ENCODE assay signal across 9 cellular contexts in genomic region chr2:38074047-38074774, GRCh38. TPM values are rescaled to one million over a fixed set of nuclear protein-coding genes. Genes with fewer than 3 reads are reported as not detected.
DNase-seq lines count a peak whose midpoint lies in the region; ATAC-seq, FAIRE-seq and TF ChIP-seq lines count a peak whose summit lies in the region.
"Had no signal": no experiment of that assay in that cellular context is flagged by ENCODE, and none has a peak within 500 bp of the region (broad histone marks: within the 10 kb centered on the region; RNA-seq: fewer than 3 reads in every experiment).

No MANE protein-coding gene starts in this region.

- H4K20me1 ChIP-seq in astrocyte (ENCODE audit: insufficient read depth, low read length) (peaks cover 17% of the 10 kb centered on the region), keratinocyte (ENCODE audit: control insufficient read depth, extremely low read depth, insufficient read depth, low read length) (no peaks in the 10 kb centered on the region)

- H3K4me3 ChIP-seq in astrocyte (ENCODE audit: insufficient read depth, low read depth, low read length) (peak overlapping the region; percentile 41), keratinocyte (ENCODE audit: control insufficient read depth in 2 of 3, extremely low read depth in 1 of 3, insufficient read depth in 2 of 3, low read depth in 1 of 3, low read length in 3 of 3) (peak overlapping the region in 2 of 3 experiments; percentile 25 to 42)

- H2AFZ ChIP-seq in astrocyte (ENCODE audit: low read depth, low read length) (peak overlapping the region; percentile 59), keratinocyte (ENCODE audit: control insufficient read depth, low read length) (no peak overlapping the region)

- H3K9me3 ChIP-seq in astrocyte (ENCODE audit: insufficient read depth, low read depth, low read length) (no peaks in the 10 kb centered on the region), keratinocyte (ENCODE audit: control insufficient read depth, low read depth, low read length) (peaks cover 3% of the 10 kb centered on the region)

- no peaks in the 10 kb centered on the region for H3K9me1 ChIP-seq in keratinocyte (ENCODE audit: control insufficient read depth, extremely low read depth, insufficient read depth, low read length)

- peaks cover 41% of the 10 kb centered on the region for H3K27me3 Mint-ChIP-seq in astrocyte (ENCODE audit: low read depth, unreplicated experiment)
- H3K27me3 Mint-ChIP-seq in stimulated activated memory B cell treated with anti-CD40 and anti-IgM and Interleukin-4, amounts not matched to agents 10 μg/mL and 1 μg/mL and 100 μg/mL, for 72 hours, result peaks cover 50% of the 10 kb centered on the region

- TF ChIP-seq CTCF in astrocyte (IDR thresholded peaks at IDR 0.05; ENCODE audit: insufficient read depth, low read depth, low read length) (no peak), keratinocyte (optimal IDR thresholded peaks at IDR 0.05 in 1 of 3, IDR thresholded peaks at IDR 0.05 in 1 of 3, conservative IDR thresholded peaks at IDR 0.05 in 1 of 3; ENCODE audit: extremely low read depth in 1 of 3, insufficient read depth in 2 of 3, low read length in 3 of 3) (no peak)

- DNase-seq in KBM-7 (peak; percentile 71), astrocyte (ENCODE audit: low read depth) (no peak), keratinocyte (ENCODE audit: low read depth, low spot score) (no peak), iPS-NIHi7 (ENCODE audit: extremely low spot score) (no peak), SKM-1 treated with dmso at 0.1 percent for 144 hours (lab: John Stamatoyannopoulos, UW; ENCODE audit: unreplicated experiment) (no peak)
- DNase-seq: NCI-H2107 had no signal

- H3K9me3 Mint-ChIP-seq in astrocyte (ENCODE audit: unreplicated experiment), result peaks cover 5% of the 10 kb centered on the region
- no peaks in the 10 kb centered on the region for H3K9me3 Mint-ChIP-seq in stimulated activated memory B cell treated with anti-CD40 and anti-IgM and Interleukin-4, amounts not matched to agents 10 μg/mL and 1 μg/mL and 100 μg/mL, for 72 hours

- H3K4me2 ChIP-seq in astrocyte (ENCODE audit: low read length) (peak overlapping the region; percentile 89), keratinocyte (ENCODE audit: control insufficient read depth, extremely low read depth, insufficient read depth, low read depth, low read length) (peak overlapping the region; percentile 89)

- H3K27me3 ChIP-seq in astrocyte (ENCODE audit: insufficient read depth, low read length) (peaks cover 36% of the 10 kb centered on the region), keratinocyte (ENCODE audit: control insufficient read depth, extremely low read depth, insufficient read depth, low read length) (peaks cover 33% of the 10 kb centered on the region)

- peak overlapping the region; percentile 86 for H3K9ac ChIP-seq in astrocyte (ENCODE audit: low read length)
- no peak overlapping the region for H3K9ac ChIP-seq in keratinocyte (ENCODE audit: control insufficient read depth, extremely low read depth, insufficient read depth, low read length)

- H3K27ac ChIP-seq in astrocyte (ENCODE audit: low read depth, low read length), result no peak overlapping the region
- no peak overlapping the region for H3K27ac ChIP-seq in keratinocyte (ENCODE audit: control insufficient read depth, insufficient read depth, low read length)

- dilution Hi-C loops in keratinocyte (cut with MboI; ENCODE audit: extremely low pct_ligation_motif_present, low sequenced_read_pairs), result no loop called here

- ATAC-seq in stimulated activated memory B cell treated with anti-CD40 and anti-IgM and Interleukin-4, amounts not matched to agents 10 μg/mL and 1 μg/mL and 100 μg/mL, for 72 hours, result no peak
- ATAC-seq in HG03139 (IDR thresholded peaks at IDR 0.05; ENCODE audit: unreplicated experiment) (no peak), GM21825 (IDR thresholded peaks at IDR 0.05; ENCODE audit: unreplicated experiment) (no peak)

- H3K4me1 Mint-ChIP-seq in astrocyte (ENCODE audit: low read depth, unreplicated experiment), result peaks cover 5% of the 10 kb centered on the region
- H3K4me1 Mint-ChIP-seq in stimulated activated memory B cell treated with anti-CD40 and anti-IgM and Interleukin-4, amounts not matched to agents 10 μg/mL and 1 μg/mL and 100 μg/mL, for 72 hours, result peaks cover 25% of the 10 kb centered on the region

- H3K36me3 ChIP-seq in astrocyte (ENCODE audit: insufficient read depth, low read length) (no peaks in the 10 kb centered on the region), keratinocyte (ENCODE audit: control insufficient read depth in 2 of 2, extremely low read depth in 1 of 2, insufficient read depth in 2 of 2, low read length in 2 of 2) (no peaks in the 10 kb centered on the region)

- peaks cover 9% of the 10 kb centered on the region for H3K4me1 ChIP-seq in astrocyte (ENCODE audit: insufficient read depth, low read length)
- peaks cover 20% of the 10 kb centered on the region for H3K4me1 ChIP-seq in keratinocyte (ENCODE audit: control insufficient read depth, extremely low read depth, insufficient read depth, low read length)

- H3K79me2 ChIP-seq in astrocyte (ENCODE audit: insufficient read depth, low read length), result peaks cover 22% of the 10 kb centered on the region
- H3K79me2 ChIP-seq in keratinocyte (ENCODE audit: control insufficient read depth, insufficient read depth, low read length), result no peaks in the 10 kb centered on the region

- H3K36me3 Mint-ChIP-seq in astrocyte (ENCODE audit: low read depth, unreplicated experiment), result peaks cover 8% of the 10 kb centered on the region
- no peaks in the 10 kb centered on the region for H3K36me3 Mint-ChIP-seq in stimulated activated memory B cell treated with anti-CD40 and anti-IgM and Interleukin-4, amounts not matched to agents 10 μg/mL and 1 μg/mL and 100 μg/mL, for 72 hours

- FAIRE-seq in astrocyte (lab: Jason Lieb, UNC) (no peak), keratinocyte (lab: Jason Lieb, UNC) (no peak)

- in situ Hi-C loops in KBM-7 (cut with MboI; ENCODE audit: low pct_unique_long_range_greater_than_20kb, low sequenced_read_pairs), result no loop called here

- peak overlapping the region; percentile 62 for H3K27ac Mint-ChIP-seq in astrocyte (ENCODE audit: unreplicated experiment)
- peak overlapping the region; percentile 53 for H3K27ac Mint-ChIP-seq in stimulated activated memory B cell treated with anti-CD40 and anti-IgM and Interleukin-4, amounts not matched to agents 10 μg/mL and 1 μg/mL and 100 μg/mL, for 72 hours

- H3K4me3 Mint-ChIP-seq in astrocyte (ENCODE audit: unreplicated experiment), result peak overlapping the region; percentile 84
- H3K4me3 Mint-ChIP-seq in stimulated activated memory B cell treated with anti-CD40 and anti-IgM and Interleukin-4, amounts not matched to agents 10 μg/mL and 1 μg/mL and 100 μg/mL, for 72 hours, result peak overlapping the region; percentile 59

RNA-seq across cellular contexts. Expression of gene CYP1B1, which starts 1.7 kb away (rescaled TPM):
- 12.9 and 20.8 TPM in 2 replicates for total RNA-seq in astrocyte
- 0.65 to 2.2 TPM (median 1.6 TPM) in 3 replicates for polyA plus RNA-seq in keratinocyte
- polyA plus RNA-seq in keratinocyte (2011; ENCODE audit: low read depth), result 1.2 TPM
- polyA plus RNA-seq in keratinocyte (2011; cell fraction: cytosol; rRNA removed), result 0.88 and 1.4 TPM in 2 replicates
- polyA plus RNA-seq in keratinocyte (2011; cell fraction: nucleus; rRNA removed), result 5.2 and 6.2 TPM in 2 replicates
- polyA plus RNA-seq in keratinocyte (2012; ENCODE audit: low replicate concordance), result 0.85 and 2.3 TPM in 2 replicates
- polyA minus RNA-seq in keratinocyte, result 3.5 to 6.0 TPM (median 5.8 TPM) in 3 replicates
- polyA minus RNA-seq in keratinocyte (2011; cell fraction: cytosol; rRNA and poly(A)+ RNA removed), result 2.5 TPM
- 11.6 TPM in 2 replicates for polyA minus RNA-seq in keratinocyte (2011; cell fraction: nucleus; rRNA and poly(A)+ RNA removed)
